In genomic region chr1:168709407-168709891, GRCh38 we compare ENCODE assay signal across 1 cellular context.
TF ChIP-seq lines count a peak whose summit lies in the region.

No MANE protein-coding gene starts in this region.

TF ChIP-seq in IMR-90, 13 proteins besides CTCF, POLR2A, EP300 and RAD21 (continued from another document):
- TF ChIP-seq MXI1 (IDR thresholded peaks at IDR 0.05; ENCODE audit: borderline replicate concordance, low read depth, low read length) (no peak), MAZ (IDR thresholded peaks at IDR 0.05; ENCODE audit: borderline replicate concordance, low read depth, low read length) (no peak), ELK1 (IDR thresholded peaks at IDR 0.05; ENCODE audit: borderline replicate concordance, low read depth, low read length) (no peak), NFE2L2 (IDR thresholded peaks at IDR 0.05; ENCODE audit: low read depth, low read length) (no peak), RFX5 (IDR thresholded peaks at IDR 0.05; ENCODE audit: low read depth, low read length) (no peak)
